27 cellular contexts compared by ENCODE assay signal in the genomic region with DNA sequence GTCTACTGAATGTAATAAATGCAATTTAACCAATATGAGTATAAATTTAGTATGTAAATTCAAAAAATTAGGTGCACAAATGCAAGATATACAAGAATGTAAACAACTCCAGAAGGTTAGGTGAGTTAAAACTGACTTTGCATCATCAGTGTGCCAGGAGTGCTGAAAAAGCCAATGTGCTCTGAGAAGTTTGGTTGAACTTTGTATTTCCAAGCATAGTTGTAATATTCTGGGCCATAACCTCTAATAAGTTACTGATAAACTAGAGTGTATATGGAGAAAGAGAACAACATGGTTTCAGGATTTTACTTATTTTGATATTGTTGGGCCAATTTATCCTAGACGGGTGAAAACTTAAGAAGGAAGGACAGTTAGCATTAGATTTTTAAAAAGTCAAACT.
"Had no signal": no experiment of that assay in that cellular context is flagged by ENCODE, and none has a peak within 500 bp of the region (broad histone marks: within the 10 kb centered on the region; RNA-seq: fewer than 3 reads in every experiment).

No MANE protein-coding gene starts in this region.

- H3K27me3 ChIP-seq: colonic mucosa, dorsolateral prefrontal cortex, esophagus muscularis mucosa, esophagus squamous epithelium, gastrocnemius medialis, gastroesophageal sphincter had no signal

- H3K27ac ChIP-seq: colonic mucosa, coronary artery, dorsolateral prefrontal cortex, epithelial cell of prostate, esophagus muscularis mucosa, esophagus squamous epithelium, foreskin keratinocyte, gastrocnemius medialis, gastroesophageal sphincter had no signal

- H3K27ac Mint-ChIP-seq: dendritic cell treated with granulocyte-macrophage colony-stimulating factor and Interleukin-4, amounts not matched to agents 40 ng/mL and 50 ng/mL, for 4 days; effector memory CD8-positive, alpha-beta T cell; endodermal cell had no signal

- DNase-seq: colonic mucosa; cortex of kidney; dermis blood vessel endothelial cell; dorsolateral prefrontal cortex; effector CD4-positive, alpha-beta T cell; effector CD8-positive, alpha-beta T cell; effector memory CD4-positive, alpha-beta T cell; effector memory CD8-positive, alpha-beta T cell; endodermal cell; erythroblast; esophagus squamous epithelium; foreskin fibroblast; foreskin keratinocyte; foreskin melanocyte; gastrocnemius medialis; glutamatergic neuron; head of caudate nucleus had no signal

- H3K4me3 Mint-ChIP-seq: dendritic cell treated with granulocyte-macrophage colony-stimulating factor and Interleukin-4, amounts not matched to agents 40 ng/mL and 50 ng/mL, for 4 days; effector memory CD8-positive, alpha-beta T cell; endodermal cell had no signal

- H3K36me3 ChIP-seq: colonic mucosa, esophagus muscularis mucosa, esophagus squamous epithelium, gastrocnemius medialis, gastroesophageal sphincter had no signal

- H3K27me3 Mint-ChIP-seq: dendritic cell treated with granulocyte-macrophage colony-stimulating factor and Interleukin-4, amounts not matched to agents 40 ng/mL and 50 ng/mL, for 4 days; effector memory CD8-positive, alpha-beta T cell had no signal

- H3K4me3 ChIP-seq: colonic mucosa, coronary artery, dorsolateral prefrontal cortex, esophagus muscularis mucosa, esophagus squamous epithelium, gastrocnemius medialis, gastroesophageal sphincter had no signal

- H3K9me3 ChIP-seq: colonic mucosa, esophagus squamous epithelium, gastrocnemius medialis, gastroesophageal sphincter had no signal

- H3K4me1 Mint-ChIP-seq: endodermal cell had no signal

- FAIRE-seq: colon, endometrium, endothelial cell of umbilical vein, frontal cortex had no signal

- ATAC-seq: effector memory CD8-positive, alpha-beta T cell; esophagus mucosa; foreskin keratinocyte; gastrocnemius medialis; gastroesophageal sphincter had no signal

- H3K4me1 ChIP-seq: colonic mucosa, esophagus muscularis mucosa, esophagus squamous epithelium, foreskin keratinocyte, gastrocnemius medialis, gastroesophageal sphincter had no signal
